ENCODE assay signal across 25 cellular contexts in genomic region chr12:100666588-100666987, GRCh38.
"Had no signal": no experiment of that assay in that cellular context is flagged by ENCODE, and none has a peak within 500 bp of the region (broad histone marks: within the 10 kb centered on the region; RNA-seq: fewer than 3 reads in every experiment).

No MANE protein-coding gene starts in this region.

- H3K9me3 Mint-ChIP-seq: activated B cell treated with CpG ODN at 0.5 μM for 24 hours; activated CD4-positive, alpha-beta T cell treated with anti-CD3 and anti-CD28 coated beads, Interleukin-2, amount 10 ng/mL, durations not matched to agents 24 days and 14 days; activated naive CD4-positive, alpha-beta T cell treated with anti-CD3 and anti-CD28 coated beads, Interleukin-2, amount 50 U/mL, for 72 hours; activated naive CD8-positive, alpha-beta T cell treated with anti-CD3 and anti-CD28 coated beads, Interleukin-2, amount 50 U/mL, for 24 hours; activated T-cell treated with anti-CD3 and anti-CD28 coated beads, Interleukin-2, amount 50 U/mL, for 24 hours; activated T-helper 1 cell treated with anti-CD3 and anti-CD28 coated beads, Interleukin-12 subunit alpha, Interleukin-12 subunit beta, Interleukin-2, Interleukin-4 antibody, amounts not matched to agents 30 ng/mL and 10 ng/mL and 1 ng/mL, durations not matched to agents 14 hours and 24 hours and 36 hours had no signal

- H3K4me3 Mint-ChIP-seq: activated B cell treated with CpG ODN at 0.5 μM for 24 hours; activated CD4-positive, alpha-beta T cell treated with anti-CD3 and anti-CD28 coated beads, Interleukin-2, amount 10 ng/mL, durations not matched to agents 24 days and 14 days; activated CD8-positive, alpha-beta memory T cell treated with anti-CD3 and anti-CD28 coated beads, Interleukin-2, amount 10 ng/mL, durations not matched to agents 7 days and 5 days; activated naive CD8-positive, alpha-beta T cell treated with anti-CD3 and anti-CD28 coated beads, Interleukin-2, amount 50 U/mL, for 24 hours; activated T-cell treated with anti-CD3 and anti-CD28 coated beads, Interleukin-2, amount 50 U/mL, for 24 hours; activated T-helper 1 cell treated with anti-CD3 and anti-CD28 coated beads, Interleukin-12 subunit alpha, Interleukin-12 subunit beta, Interleukin-2, Interleukin-4 antibody, amounts not matched to agents 30 ng/mL and 10 ng/mL and 1 ng/mL, durations not matched to agents 14 hours and 24 hours and 36 hours; T-helper 17 cell had no signal

- H3K4me3 ChIP-seq: ascending aorta, body of pancreas had no signal

- H3K9me3 ChIP-seq: ascending aorta, body of pancreas had no signal

- H3K4me1 ChIP-seq: ascending aorta, body of pancreas had no signal

- H3K27me3 Mint-ChIP-seq: activated B cell treated with CpG ODN at 0.5 μM for 24 hours; activated CD4-positive, alpha-beta T cell treated with anti-CD3 and anti-CD28 coated beads, Interleukin-2, amount 10 ng/mL, durations not matched to agents 24 days and 14 days; activated CD8-positive, alpha-beta memory T cell treated with anti-CD3 and anti-CD28 coated beads, Interleukin-2, amount 10 ng/mL, durations not matched to agents 7 days and 5 days had no signal

- DNase-seq: activated B cell treated with CpG ODN at 0.5 μM for 24 hours; activated CD4-positive, alpha-beta T cell treated with anti-CD3 and anti-CD28 coated beads for 1 hour; activated CD4-positive, alpha-beta T cell treated with anti-CD3 and anti-CD28 coated beads, Interleukin-2, amount 10 ng/mL, durations not matched to agents 24 days and 14 days; activated CD4-positive, alpha-beta T cell treated with anti-CD3 and anti-CD28 coated beads, Interleukin-2, amount 50 U/mL, for 48 hours; activated CD8-positive, alpha-beta memory T cell treated with anti-CD3 and anti-CD28 coated beads, Interleukin-2, amount 10 ng/mL, durations not matched to agents 7 days and 5 days; activated effector memory CD4-positive, alpha-beta T cell treated with Interleukin-2 at 50 U/mL for 16 hours; activated naive CD4-positive, alpha-beta T cell treated with Interleukin-2 at 50 U/mL for 16 hours; activated naive CD8-positive, alpha-beta T cell treated with anti-CD3 and anti-CD28 coated beads, Interleukin-2, amount 50 U/mL, for 24 hours; activated T-cell treated with anti-CD3 and anti-CD28 coated beads, Interleukin-2, amount 50 U/mL, for 24 hours; amniotic stem cell; body of pancreas; central memory CD4-positive, alpha-beta T cell; NCI-H1048; NCI-H1930; NCI-H2171; NCI-H2227 treated with DMSO at 0.1 percent for 48 hours; NCI-H446 treated with DMSO at 0.1 percent for 48 hours; NCI-H526; PC-3; SIG-M5; T-helper 17 cell; T-helper 9 cell had no signal

- H3K27me3 ChIP-seq: ascending aorta, body of pancreas had no signal

- H3K36me3 ChIP-seq: ascending aorta had no signal

- ATAC-seq: activated CD8-positive, alpha-beta memory T cell treated with anti-CD3 and anti-CD28 coated beads, Interleukin-2, amount 10 ng/mL, durations not matched to agents 7 days and 5 days; activated naive CD4-positive, alpha-beta T cell treated with anti-CD3 and anti-CD28 coated beads, Interleukin-2, amount 50 U/mL, for 72 hours; activated naive CD8-positive, alpha-beta T cell treated with anti-CD3 and anti-CD28 coated beads, Interleukin-2, amount 50 U/mL, for 24 hours; body of pancreas; PC-3; T-helper 17 cell had no signal

- H3K27ac ChIP-seq: ascending aorta, body of pancreas had no signal

- H3K27ac Mint-ChIP-seq: activated B cell treated with CpG ODN at 0.5 μM for 24 hours; activated CD4-positive, alpha-beta T cell treated with anti-CD3 and anti-CD28 coated beads, Interleukin-2, amount 10 ng/mL, durations not matched to agents 24 days and 14 days; activated CD8-positive, alpha-beta memory T cell treated with anti-CD3 and anti-CD28 coated beads, Interleukin-2, amount 10 ng/mL, durations not matched to agents 7 days and 5 days; activated naive CD4-positive, alpha-beta T cell treated with anti-CD3 and anti-CD28 coated beads, Interleukin-2, amount 50 U/mL, for 72 hours; activated naive CD8-positive, alpha-beta T cell treated with anti-CD3 and anti-CD28 coated beads, Interleukin-2, amount 50 U/mL, for 24 hours; activated T-cell treated with anti-CD3 and anti-CD28 coated beads, Interleukin-2, amount 50 U/mL, for 24 hours; activated T-helper 1 cell treated with anti-CD3 and anti-CD28 coated beads, Interleukin-12 subunit alpha, Interleukin-12 subunit beta, Interleukin-2, Interleukin-4 antibody, amounts not matched to agents 30 ng/mL and 10 ng/mL and 1 ng/mL, durations not matched to agents 14 hours and 24 hours and 36 hours; T-helper 17 cell had no signal

- H3K4me1 Mint-ChIP-seq: activated B cell treated with CpG ODN at 0.5 μM for 24 hours; activated CD4-positive, alpha-beta T cell treated with anti-CD3 and anti-CD28 coated beads, Interleukin-2, amount 10 ng/mL, durations not matched to agents 24 days and 14 days; activated CD8-positive, alpha-beta memory T cell treated with anti-CD3 and anti-CD28 coated beads, Interleukin-2, amount 10 ng/mL, durations not matched to agents 7 days and 5 days; activated naive CD8-positive, alpha-beta T cell treated with anti-CD3 and anti-CD28 coated beads, Interleukin-2, amount 50 U/mL, for 24 hours; T-helper 17 cell had no signal

- H3K36me3 Mint-ChIP-seq: activated CD8-positive, alpha-beta memory T cell treated with anti-CD3 and anti-CD28 coated beads, Interleukin-2, amount 10 ng/mL, durations not matched to agents 7 days and 5 days; activated naive CD4-positive, alpha-beta T cell treated with anti-CD3 and anti-CD28 coated beads, Interleukin-2, amount 50 U/mL, for 72 hours had no signal
